Comparison of ENCODE assay signal across 7 cellular contexts in the genomic region with DNA sequence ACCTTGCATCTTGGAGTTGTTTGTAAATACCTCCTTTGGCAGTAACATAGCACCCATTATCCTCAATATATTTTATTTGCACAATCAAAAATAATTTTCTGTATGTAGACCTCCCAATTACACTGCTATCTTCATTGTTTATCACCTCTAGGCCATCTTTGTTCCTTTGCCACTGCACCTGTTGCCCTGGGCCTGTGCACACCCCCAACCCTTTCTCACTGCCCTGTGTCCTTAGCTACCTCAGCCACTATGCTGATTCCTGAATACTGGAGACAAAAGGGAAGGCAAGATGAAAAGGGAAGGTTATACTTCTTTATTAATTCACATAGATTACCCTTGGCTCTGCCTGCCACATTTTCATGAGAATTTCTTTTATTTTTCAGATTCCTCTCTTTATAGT.
A peak's percentile ranks its signal among the peaks of the same experiment; 100 is the strongest.
DNase-seq lines count a peak whose midpoint lies in the region; ATAC-seq lines count a peak whose summit lies in the region.
"Not testable (repeated sequence)": the region's sequence is repeated elsewhere in the genome, so short reads cannot be mapped to it uniquely, and the experiment has no call there.

No MANE protein-coding gene starts in this region.

- H3K27me3 Mint-ChIP-seq in activated naive CD4-positive, alpha-beta T cell treated with anti-CD3 and anti-CD28 coated beads, Interleukin-2, amount 10 ng/mL, durations not matched to agents 7 days and 5 days: not testable (repeated sequence)

- peak overlapping the region; percentile 74 for H3K27ac Mint-ChIP-seq in activated naive CD4-positive, alpha-beta T cell treated with anti-CD3 and anti-CD28 coated beads, Interleukin-2, amount 10 ng/mL, durations not matched to agents 7 days and 5 days

- ATAC-seq in GM18907 (IDR thresholded peaks at IDR 0.05; ENCODE audit: unreplicated experiment) (peak; percentile 56), GM21381 (IDR thresholded peaks at IDR 0.05; ENCODE audit: unreplicated experiment) (peak; percentile 25), GM21825 (IDR thresholded peaks at IDR 0.05; ENCODE audit: unreplicated experiment) (peak; percentile 34), HG02798 (IDR thresholded peaks at IDR 0.05; ENCODE audit: poor library complexity, unreplicated experiment) (peak; percentile 35), HG03135 (IDR thresholded peaks at IDR 0.05; ENCODE audit: unreplicated experiment) (peak; percentile 47), HG03565 (IDR thresholded peaks at IDR 0.05; ENCODE audit: unreplicated experiment) (peak; percentile 27)

- CTCF ChIA-PET in activated naive CD4-positive, alpha-beta T cell treated with anti-CD3 and anti-CD28 coated beads, Interleukin-2, amount 10 ng/mL, durations not matched to agents 7 days and 5 days (lab: Charles Lee): not testable (repeated sequence)

- not testable (repeated sequence) for H3K36me3 Mint-ChIP-seq in activated naive CD4-positive, alpha-beta T cell treated with anti-CD3 and anti-CD28 coated beads, Interleukin-2, amount 10 ng/mL, durations not matched to agents 7 days and 5 days

- H3K4me3 Mint-ChIP-seq in activated naive CD4-positive, alpha-beta T cell treated with anti-CD3 and anti-CD28 coated beads, Interleukin-2, amount 10 ng/mL, durations not matched to agents 7 days and 5 days: not testable (repeated sequence)

- H3K4me1 Mint-ChIP-seq in activated naive CD4-positive, alpha-beta T cell treated with anti-CD3 and anti-CD28 coated beads, Interleukin-2, amount 10 ng/mL, durations not matched to agents 7 days and 5 days: peaks cover 24% of the 10 kb centered on the region

- not testable (repeated sequence) for H3K9me3 Mint-ChIP-seq in activated naive CD4-positive, alpha-beta T cell treated with anti-CD3 and anti-CD28 coated beads, Interleukin-2, amount 10 ng/mL, durations not matched to agents 7 days and 5 days

- DNase-seq in activated naive CD4-positive, alpha-beta T cell treated with anti-CD3 and anti-CD28 coated beads, Interleukin-2, amount 10 ng/mL, durations not matched to agents 7 days and 5 days: not testable (repeated sequence)
